ENCODE assay signal across 8 cellular contexts in the genomic region with DNA sequence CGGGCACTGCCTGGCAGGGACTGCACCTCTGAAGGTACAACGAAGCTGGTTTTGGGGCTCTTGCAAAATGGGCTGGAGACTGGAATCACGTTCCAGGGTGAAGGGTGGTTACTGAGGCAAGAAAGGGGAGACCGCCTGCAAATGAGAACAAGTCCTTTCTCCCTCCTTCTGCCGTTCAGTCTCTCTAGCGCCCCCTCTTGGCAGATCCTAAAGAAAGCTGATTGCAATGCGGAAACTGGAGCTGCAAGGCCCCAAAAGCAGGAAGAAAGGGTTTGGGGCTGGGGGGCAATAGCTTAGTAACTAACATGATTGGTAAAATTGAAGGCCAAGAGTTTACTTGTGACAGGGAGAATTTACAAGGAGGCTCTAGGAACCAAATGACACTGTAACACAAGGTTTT.
DNase-seq lines count a peak whose midpoint lies in the region; ATAC-seq and TF ChIP-seq lines count a peak whose summit lies in the region.

No MANE protein-coding gene starts in this region.

- H3K4me3 Mint-ChIP-seq in Calu3 (ENCODE audit: low read depth, unreplicated experiment) = no peak overlapping the region

- H3K4me1 Mint-ChIP-seq in Calu3 (ENCODE audit: low read depth, unreplicated experiment) = no peaks in the 10 kb centered on the region

- TF ChIP-seq CTCF in Calu3 (IDR thresholded peaks at IDR 0.05; ENCODE audit: unreplicated experiment) = peak; percentile 38

- intact Hi-C loops in Calu3 (cut with micrococcal nuclease; ENCODE audit: unreplicated experiment) = no loop called here

- ATAC-seq in GM21723 (IDR thresholded peaks at IDR 0.05; ENCODE audit: unreplicated experiment) (peak; percentile 57), HG02973 (IDR thresholded peaks at IDR 0.05; ENCODE audit: unreplicated experiment) (no peak), HG03280 (IDR thresholded peaks at IDR 0.05; ENCODE audit: unreplicated experiment) (no peak), GM19455 (IDR thresholded peaks at IDR 0.05; ENCODE audit: unreplicated experiment) (no peak)

- DNase-seq in Calu3 (peak; percentile 24), RPMI8226 (peak; percentile 35), foreskin melanocyte (peak; percentile 15), hepatic stellate cell (ENCODE audit: low spot score) (no peak)

- no peaks in the 10 kb centered on the region for H3K27me3 Mint-ChIP-seq in Calu3 (ENCODE audit: unreplicated experiment)

- CTCF ChIA-PET in Calu3 (lab: Charles Lee) = no interaction called here

- no TSS peak for BruUV-seq in Calu3 (replicated peaks; lab: Mats Ljungman, UMichigan)

- H3K27ac Mint-ChIP-seq in Calu3 (ENCODE audit: unreplicated experiment) = no peak overlapping the region

- no peaks in the 10 kb centered on the region for H3K9me3 Mint-ChIP-seq in Calu3 (ENCODE audit: low read depth, unreplicated experiment)

- H3K36me3 Mint-ChIP-seq in Calu3 (ENCODE audit: insufficient read depth, unreplicated experiment) = no peaks in the 10 kb centered on the region
